8 cellular contexts compared by ENCODE assay signal in genomic region chr10:31929986-31930675, GRCh38. TPM values are rescaled to one million over a fixed set of nuclear protein-coding genes. Genes with fewer than 3 reads are reported as not detected.
DNase-seq lines count a peak whose midpoint lies in the region; ATAC-seq and TF ChIP-seq lines count a peak whose summit lies in the region.

No MANE protein-coding gene starts in this region.

- no peak overlapping the region for H2BK120ac ChIP-seq in trophoblast cell (ENCODE audit: insufficient read depth, low read length, poor library complexity)

- DNase-seq in activated naive CD4-positive, alpha-beta T cell treated with anti-CD3 and anti-CD28 coated beads for 36 hours: peak; percentile 17
- no peak for DNase-seq in activated naive CD4-positive, alpha-beta T cell (lab: John Stamatoyannopoulos, UW)
- DNase-seq in T-helper 2 cell treated with Interferon-gamma antibody and Interleukin-4, amounts not matched to agents 5 μg/mL and 100 μg/mL, for 36 hours (ENCODE audit: low spot score): peak; percentile 51
- DNase-seq in erythroblast (lab: John Stamatoyannopoulos, UW): peak; percentile 39 to 60
- DNase-seq in trophoblast cell: no peak
- no peak for DNase-seq in NCI-H187 treated with DMSO at 0.1 percent for 48 hours (lab: John Stamatoyannopoulos, UW)
- DNase-seq in DMS 273 treated with DMSO at 0.1 percent for 48 hours (lab: John Stamatoyannopoulos, UW): no peak

- intact Hi-C loops in activated naive CD4-positive, alpha-beta T cell treated with anti-CD3 and anti-CD28 coated beads for 36 hours (cut with micrococcal nuclease): loop anchor here (2.0 to 10.0 kb wide), 10 partner anchors 67 to 1495 kb away; partner anchors contain the start of genes EPC1 and MAP3K8

- H3K4me1 Mint-ChIP-seq in activated naive CD4-positive, alpha-beta T cell treated with anti-CD3 and anti-CD28 coated beads for 36 hours (ENCODE audit: low read depth): peaks cover 24% of the 10 kb centered on the region
- peaks cover 33% of the 10 kb centered on the region for H3K4me1 Mint-ChIP-seq in T-helper 2 cell treated with Interferon-gamma antibody and Interleukin-4, amounts not matched to agents 5 μg/mL and 100 μg/mL, for 36 hours (ENCODE audit: low read depth)

- no peak overlapping the region for H2AK5ac ChIP-seq in trophoblast cell (ENCODE audit: low read length)

- H4K12ac ChIP-seq in trophoblast cell (ENCODE audit: low read depth, low read length): no peak overlapping the region

- no peak for TF ChIP-seq POLR2A in erythroblast (IDR thresholded peaks at IDR 0.05; ENCODE audit: low read length)

- no peak overlapping the region for H3K4me3 ChIP-seq in trophoblast cell (ENCODE audit: low read depth, low read length)

- no peak overlapping the region for H3K18ac ChIP-seq in trophoblast cell (ENCODE audit: low read length)

- peaks cover 12% of the 10 kb centered on the region for H3K79me2 ChIP-seq in trophoblast cell (ENCODE audit: control insufficient read depth, insufficient read depth, low read length, poor library complexity)

- H2BK5ac ChIP-seq in trophoblast cell (ENCODE audit: low read depth, low read length, poor library complexity): no peak overlapping the region

- H3K79me1 ChIP-seq in trophoblast cell (ENCODE audit: low read length): peaks cover 12% of the 10 kb centered on the region

- H3K27ac ChIP-seq in trophoblast cell (ENCODE audit: low read depth, low read length): no peak overlapping the region

- H3K4me1 ChIP-seq in trophoblast cell (ENCODE audit: control insufficient read depth in 1 of 2, insufficient read depth in 2 of 2, low read length in 2 of 2): peaks cover 4 to 9% of the 10 kb centered on the region in 2 experiments

- peak overlapping the region; percentile 88 for H3K4me3 Mint-ChIP-seq in activated naive CD4-positive, alpha-beta T cell treated with anti-CD3 and anti-CD28 coated beads for 36 hours
- peak overlapping the region; percentile 78 for H3K4me3 Mint-ChIP-seq in T-helper 2 cell treated with Interferon-gamma antibody and Interleukin-4, amounts not matched to agents 5 μg/mL and 100 μg/mL, for 36 hours

- H3K9ac ChIP-seq in trophoblast cell (ENCODE audit: low read length): no peak overlapping the region

- H4K91ac ChIP-seq in trophoblast cell (ENCODE audit: low read depth, low read length): no peak overlapping the region

- CTCF ChIA-PET in activated naive CD4-positive, alpha-beta T cell treated with anti-CD3 and anti-CD28 coated beads for 36 hours (lab: Charles Lee): interaction anchor here (0.6 to 1.5 kb wide), 6 partner anchors 16 to 281 kb away, joined by 3 to 6 read pairs (median 4); no protein-coding TSS in a partner anchor

- no peak overlapping the region for H3K4ac ChIP-seq in trophoblast cell (ENCODE audit: low read depth, low read length)

- no peaks in the 10 kb centered on the region for H3K27me3 Mint-ChIP-seq in activated naive CD4-positive, alpha-beta T cell treated with anti-CD3 and anti-CD28 coated beads for 36 hours (ENCODE audit: low read depth)
- peaks cover 29% of the 10 kb centered on the region for H3K27me3 Mint-ChIP-seq in T-helper 2 cell treated with Interferon-gamma antibody and Interleukin-4, amounts not matched to agents 5 μg/mL and 100 μg/mL, for 36 hours (ENCODE audit: low read depth)

- H3K14ac ChIP-seq in trophoblast cell (ENCODE audit: low read length): no peak overlapping the region

- no peaks in the 10 kb centered on the region for H3K27me3 ChIP-seq in trophoblast cell (ENCODE audit: insufficient read depth, low read length)

- no peak overlapping the region for H2BK12ac ChIP-seq in trophoblast cell (ENCODE audit: low read length)

- no peak overlapping the region for H3K27ac Mint-ChIP-seq in activated naive CD4-positive, alpha-beta T cell treated with anti-CD3 and anti-CD28 coated beads for 36 hours
- H3K27ac Mint-ChIP-seq in T-helper 2 cell treated with Interferon-gamma antibody and Interleukin-4, amounts not matched to agents 5 μg/mL and 100 μg/mL, for 36 hours: peak overlapping the region; percentile 57

- H3K36me3 ChIP-seq in trophoblast cell (ENCODE audit: control insufficient read depth in 1 of 2, insufficient read depth in 2 of 2, low read length in 2 of 2): no peaks in the 10 kb centered on the region

- ATAC-seq in HG03097 (IDR thresholded peaks at IDR 0.05; ENCODE audit: low FRiP score, unreplicated experiment): peak; percentile 27

- no CpG with 5 or more reads among the region's 11 CpGs for WGBS in trophoblast cell (ENCODE audit: extremely low coverage, insufficient coverage, insufficient read length)

- no peaks in the 10 kb centered on the region for H3K9me3 Mint-ChIP-seq in activated naive CD4-positive, alpha-beta T cell treated with anti-CD3 and anti-CD28 coated beads for 36 hours
- H3K9me3 Mint-ChIP-seq in T-helper 2 cell treated with Interferon-gamma antibody and Interleukin-4, amounts not matched to agents 5 μg/mL and 100 μg/mL, for 36 hours: no peaks in the 10 kb centered on the region

- H3K9me3 ChIP-seq in trophoblast cell (ENCODE audit: insufficient read depth, low read depth, low read length): peaks cover 2% of the 10 kb centered on the region

- H3K23ac ChIP-seq in trophoblast cell (ENCODE audit: low read length): no peak overlapping the region

- H2AFZ ChIP-seq in trophoblast cell (ENCODE audit: insufficient read depth, low read length, poor library complexity): no peak overlapping the region

- H3K36me3 Mint-ChIP-seq in activated naive CD4-positive, alpha-beta T cell treated with anti-CD3 and anti-CD28 coated beads for 36 hours (ENCODE audit: low read depth): no peaks in the 10 kb centered on the region
- H3K36me3 Mint-ChIP-seq in T-helper 2 cell treated with Interferon-gamma antibody and Interleukin-4, amounts not matched to agents 5 μg/mL and 100 μg/mL, for 36 hours (ENCODE audit: low read depth): no peaks in the 10 kb centered on the region

- peak overlapping the region; percentile 95 for H3K4me2 ChIP-seq in trophoblast cell (ENCODE audit: low read length)

- no peak overlapping the region for H4K8ac ChIP-seq in trophoblast cell (ENCODE audit: low read depth, low read length)

RNA-seq across cellular contexts. Expression of gene ARHGAP12, which starts 1.5 kb away (rescaled TPM):
- 1 to 10 TPM; 2.3 to 2.6 TPM for total RNA-seq in activated naive CD4-positive, alpha-beta T cell treated with anti-CD3 and anti-CD28 coated beads for 36 hours
- 15.5 and 16.4 TPM in 2 replicates for polyA plus RNA-seq in trophoblast cell (2013)

Comparison
In these comparisons a context has a peak if more than half of its experiments do, and no peak if none do; other contexts are left out.
1. DNase-seq: peak in activated naive CD4-positive, alpha-beta T cell treated with anti-CD3 and anti-CD28 coated beads for 36 hours (single experiment), T-helper 2 cell treated with Interferon-gamma antibody and Interleukin-4, amounts not matched to agents 5 μg/mL and 100 μg/mL, for 36 hours (single experiment) and erythroblast (2 of 2); none in activated naive CD4-positive, alpha-beta T cell (0 of 4), trophoblast cell (0 of 2), NCI-H187 treated with DMSO at 0.1 percent for 48 hours (single experiment) and DMS 273 treated with DMSO at 0.1 percent for 48 hours (single experiment).